26 cellular contexts compared by ENCODE assay signal in the genomic region with DNA sequence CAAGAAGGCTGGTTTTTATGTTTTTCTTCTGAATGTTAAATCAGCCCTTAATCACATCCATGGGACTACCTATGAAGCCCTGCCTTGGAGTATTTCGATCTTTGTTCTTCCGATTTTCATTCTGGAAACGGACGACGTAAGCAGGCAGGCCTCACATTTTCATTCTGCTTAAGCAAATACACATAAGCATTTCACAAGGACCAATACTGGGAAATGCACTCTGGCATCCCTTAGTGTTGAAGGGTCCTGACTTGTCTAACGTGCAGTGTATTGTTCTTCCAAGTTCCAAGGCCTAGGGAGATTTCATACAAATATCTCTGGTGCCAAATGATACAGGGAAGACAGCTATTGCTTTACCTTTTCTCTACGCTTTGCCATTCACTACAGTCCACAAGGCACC.
"Had no signal": no experiment of that assay in that cellular context is flagged by ENCODE, and none has a peak within 500 bp of the region (broad histone marks: within the 10 kb centered on the region; RNA-seq: fewer than 3 reads in every experiment).

No MANE protein-coding gene starts in this region.

- H3K27me3 ChIP-seq: neutrophil, testis, thyroid gland, transverse colon, uterus had no signal

- H3K4me1 Mint-ChIP-seq: naive thymus-derived CD4-positive, alpha-beta T cell; stimulated activated effector memory CD8-positive, alpha-beta T cell treated with anti-CD3 and anti-CD28 coated beads, Interleukin-12 subunit alpha, Interleukin-12 subunit beta, amount 100 ng/mL, for 72 hours had no signal

- ATAC-seq: left cardiac atrium; left ventricle myocardium superior; mucosa of descending colon; naive thymus-derived CD4-positive, alpha-beta T cell; natural killer cell treated with Interleukin-12 subunit alpha and Interleukin-12 subunit beta and Interleukin-15 and Interleukin-18, amount 100 ng/mL, for 72 hours; right cardiac atrium; sciatic nerve; stimulated activated effector memory CD8-positive, alpha-beta T cell treated with anti-CD3 and anti-CD28 coated beads, Interleukin-12 subunit alpha, Interleukin-12 subunit beta, amount 100 ng/mL, for 72 hours had no signal

- H3K27ac Mint-ChIP-seq: memory B cell; naive thymus-derived CD4-positive, alpha-beta T cell; natural killer cell treated with Interleukin-12 subunit alpha and Interleukin-12 subunit beta and Interleukin-15 and Interleukin-18, amount 100 ng/mL, for 72 hours; stimulated activated effector memory CD8-positive, alpha-beta T cell treated with anti-CD3 and anti-CD28 coated beads, Interleukin-12 subunit alpha, Interleukin-12 subunit beta, amount 100 ng/mL, for 72 hours; stimulated activated naive CD8-positive, alpha-beta T cell treated with anti-CD3 and anti-CD28 coated beads, Interleukin-15, Interleukin-2, amounts not matched to agents 100 ng/mL and 50 ng/mL, for 24 hours had no signal

- H3K9me3 ChIP-seq: mucosa of descending colon, neutrophil, testis, thyroid gland, transverse colon, uterus had no signal

- H3K27ac ChIP-seq: neutrophil, parathyroid adenoma, skin epidermis, testis, thyroid gland, transverse colon, uterus had no signal

- H3K4me3 Mint-ChIP-seq: memory B cell; naive thymus-derived CD4-positive, alpha-beta T cell; natural killer cell treated with Interleukin-12 subunit alpha and Interleukin-12 subunit beta and Interleukin-15 and Interleukin-18, amount 100 ng/mL, for 72 hours; neural crest cell; stimulated activated effector memory CD8-positive, alpha-beta T cell treated with anti-CD3 and anti-CD28 coated beads, Interleukin-12 subunit alpha, Interleukin-12 subunit beta, amount 100 ng/mL, for 72 hours; stimulated activated naive CD8-positive, alpha-beta T cell treated with anti-CD3 and anti-CD28 coated beads, Interleukin-15, Interleukin-2, amounts not matched to agents 100 ng/mL and 50 ng/mL, for 24 hours had no signal

- H3K4me3 ChIP-seq: mucosa of descending colon, skin epidermis, testis, thyroid gland, transverse colon, uterus had no signal

- H3K4me1 ChIP-seq: parathyroid adenoma, testis, thyroid gland, uterus had no signal

- H3K9me3 Mint-ChIP-seq: memory B cell; stimulated activated effector memory CD8-positive, alpha-beta T cell treated with anti-CD3 and anti-CD28 coated beads, Interleukin-12 subunit alpha, Interleukin-12 subunit beta, amount 100 ng/mL, for 72 hours had no signal

- H3K27me3 Mint-ChIP-seq: memory B cell; naive thymus-derived CD4-positive, alpha-beta T cell; stimulated activated naive CD8-positive, alpha-beta T cell treated with anti-CD3 and anti-CD28 coated beads, Interleukin-15, Interleukin-2, amounts not matched to agents 100 ng/mL and 50 ng/mL, for 24 hours had no signal

- DNase-seq: head of caudate nucleus; hippocampal formation; kidney glomerular epithelial cell; left cardiac atrium; left ventricle myocardium superior; midbrain; mucosa of descending colon; naive thymus-derived CD4-positive, alpha-beta T cell; occipital lobe; retina; right cardiac atrium; stimulated activated CD4-positive, alpha-beta T cell treated with anti-CD3 and anti-CD28 coated beads, Interleukin-4, amount 100 ng/mL, for 24 hours; stimulated activated naive CD4-positive, alpha-beta T cell; testis; thyroid gland; transverse colon; uterus had no signal

- H3K36me3 Mint-ChIP-seq: memory B cell; naive thymus-derived CD4-positive, alpha-beta T cell; natural killer cell treated with Interleukin-12 subunit alpha and Interleukin-12 subunit beta and Interleukin-15 and Interleukin-18, amount 100 ng/mL, for 72 hours; stimulated activated effector memory CD8-positive, alpha-beta T cell treated with anti-CD3 and anti-CD28 coated beads, Interleukin-12 subunit alpha, Interleukin-12 subunit beta, amount 100 ng/mL, for 72 hours had no signal

- H3K36me3 ChIP-seq: neutrophil, thyroid gland, transverse colon, uterus had no signal
